Comparison of ENCODE assay signal across 11 cellular contexts in genomic region chr1:162389021-162389818, GRCh38. TPM values are rescaled to one million over a fixed set of nuclear protein-coding genes. Genes with fewer than 3 reads are reported as not detected.
DNase-seq lines count a peak whose midpoint lies in the region; ATAC-seq and TF ChIP-seq lines count a peak whose summit lies in the region.
"Had no signal": no experiment of that assay in that cellular context is flagged by ENCODE, and none has a peak within 500 bp of the region (broad histone marks: within the 10 kb centered on the region; RNA-seq: fewer than 3 reads in every experiment).

No MANE protein-coding gene starts in this region.

- no peaks in the 10 kb centered on the region for H3K9me3 ChIP-seq in left lung
- H3K9me3 ChIP-seq: A549 had no signal

- peaks cover 4% of the 10 kb centered on the region for H3K36me3 Mint-ChIP-seq in type B pancreatic cell
- H3K36me3 Mint-ChIP-seq: stimulated activated effector memory CD8-positive, alpha-beta T cell treated with anti-CD3 and anti-CD28 coated beads, Interleukin-12 subunit alpha, Interleukin-12 subunit beta, amount 100 ng/mL, for 72 hours had no signal

- peaks cover 40% of the 10 kb centered on the region for H3K4me1 Mint-ChIP-seq in type B pancreatic cell (ENCODE audit: unreplicated experiment)
- H3K4me1 Mint-ChIP-seq: stimulated activated effector memory CD8-positive, alpha-beta T cell treated with anti-CD3 and anti-CD28 coated beads, Interleukin-12 subunit alpha, Interleukin-12 subunit beta, amount 100 ng/mL, for 72 hours had no signal

- DNase-seq in NCI-H146 (lab: John Stamatoyannopoulos, UW) (peak; percentile 12), NCI-H146 treated with DMSO at 0.1 percent for 48 hours (lab: John Stamatoyannopoulos, UW; ENCODE audit: unreplicated experiment) (no peak), NCI-H524 treated with DMSO at 0.1 percent for 48 hours (lab: John Stamatoyannopoulos, UW) (peak; percentile 22), epithelial cell of proximal tubule (ENCODE audit: low read depth) (peak; percentile 65), type B pancreatic cell (ENCODE audit: extremely low spot score, unreplicated experiment) (peak; percentile 37), dorsolateral prefrontal cortex (no peak), left lung (no peak)
- DNase-seq in activated CD4-positive, alpha-beta T cell treated with anti-CD3 and anti-CD28 coated beads, Interleukin-2, amount 50 U/mL, for 1 hour: no peak

- no peak for ATAC-seq in left lung
- ATAC-seq: A549; stimulated activated effector memory CD8-positive, alpha-beta T cell treated with anti-CD3 and anti-CD28 coated beads, Interleukin-12 subunit alpha, Interleukin-12 subunit beta, amount 100 ng/mL, for 72 hours had no signal

- peaks cover 0 to 5% of the 10 kb centered on the region in 2 donors for H3K4me1 ChIP-seq in left lung
- H3K4me1 ChIP-seq: A549 had no signal

- H3K4me3 Mint-ChIP-seq in type B pancreatic cell: peak overlapping the region; percentile 35
- H3K4me3 Mint-ChIP-seq: stimulated activated effector memory CD8-positive, alpha-beta T cell treated with anti-CD3 and anti-CD28 coated beads, Interleukin-12 subunit alpha, Interleukin-12 subunit beta, amount 100 ng/mL, for 72 hours had no signal

- intact Hi-C loops in dorsolateral prefrontal cortex (cut with DNase I) (no loop called here), left lung (cut with DNase I) (no loop called here)

- peak overlapping the region; percentile 63 for H3K27ac Mint-ChIP-seq in type B pancreatic cell
- H3K27ac Mint-ChIP-seq: stimulated activated effector memory CD8-positive, alpha-beta T cell treated with anti-CD3 and anti-CD28 coated beads, Interleukin-12 subunit alpha, Interleukin-12 subunit beta, amount 100 ng/mL, for 72 hours had no signal

- no peak overlapping the region for H3K4me3 ChIP-seq in epithelial cell of proximal tubule (ENCODE audit: low read depth, low read length)
- no peak overlapping the region for H3K4me3 ChIP-seq in dorsolateral prefrontal cortex
- H3K4me3 ChIP-seq in left lung: no peak overlapping the region
- H3K4me3 ChIP-seq: A549 had no signal

- H3K27me3 ChIP-seq in dorsolateral prefrontal cortex (peaks cover 0 to 6% (median 0%) of the 10 kb centered on the region in 45 donors), left lung (no peaks in the 10 kb centered on the region)

- TF ChIP-seq CTCF in epithelial cell of proximal tubule (conservative IDR thresholded peaks at IDR 0.05; ENCODE audit: low read depth, low read length): no peak
- TF ChIP-seq CTCF in type B pancreatic cell (conservative IDR thresholded peaks at IDR 0.05): no peak
- no peak for TF ChIP-seq CTCF in dorsolateral prefrontal cortex (IDR thresholded peaks at IDR 0.05 in 54 of 56, conservative IDR thresholded peaks at IDR 0.05 in 2 of 56; ENCODE audit: low read depth in 1 of 56, partially characterized antibody in 56 of 56)
- no peak for TF ChIP-seq CTCF in left lung (IDR thresholded peaks at IDR 0.05)

- H3K9me3 Mint-ChIP-seq in type B pancreatic cell: no peaks in the 10 kb centered on the region
- H3K9me3 Mint-ChIP-seq: stimulated activated effector memory CD8-positive, alpha-beta T cell treated with anti-CD3 and anti-CD28 coated beads, Interleukin-12 subunit alpha, Interleukin-12 subunit beta, amount 100 ng/mL, for 72 hours had no signal

- H3K36me3 ChIP-seq in left lung: no peaks in the 10 kb centered on the region

- H3K27ac ChIP-seq in dorsolateral prefrontal cortex: no peak overlapping the region
- H3K27ac ChIP-seq in left lung: no peak overlapping the region

- peaks cover 3% of the 10 kb centered on the region for H3K27me3 Mint-ChIP-seq in type B pancreatic cell

RNA-seq across cellular contexts. Expression of gene C1orf226, which starts 7.7 kb away (rescaled TPM):
- 2.5 and 5.9 TPM in 2 replicates for total RNA-seq in epithelial cell of proximal tubule
- 12.6 and 15.8 TPM in 2 replicates for total RNA-seq in type B pancreatic cell (ENCODE audit: low replicate concordance)
- 10 to 100 TPM in 2 of 120 experiments, 1 to 10 TPM in 118; 1.5 to 12.1 (median 4.6) TPM for total RNA-seq in dorsolateral prefrontal cortex
- 1 to 10 TPM; 5.2 to 8.5 TPM for total RNA-seq in left lung

RNA-seq across cellular contexts. Expression of gene SPATA46, which starts 12.6 kb away (rescaled TPM):
- total RNA-seq in epithelial cell of proximal tubule (not detected in 2 replicates), type B pancreatic cell (ENCODE audit: low replicate concordance) (not detected in 2 replicates), dorsolateral prefrontal cortex (not detected), left lung (not detected)
- total RNA-seq: omental fat pad had no signal

RNA-seq across cellular contexts. Expression of gene SH2D1B, which starts 22.7 kb away (rescaled TPM):
- total RNA-seq in epithelial cell of proximal tubule: 0.07 and 0.23 TPM in 2 replicates
- total RNA-seq in type B pancreatic cell (ENCODE audit: low replicate concordance): not detected in 2 replicates
- total RNA-seq in dorsolateral prefrontal cortex: 1 to 10 TPM in 91 of 120 experiments, under 1 TPM in 26, not detected in 3; 0.19 to 7.2 (median 1.8) TPM
- total RNA-seq in left lung: 1 to 10 TPM in 1 of 2 donors, under 1 TPM in 1; 0.68 to 1.2 TPM

Comparison
In these comparisons a context has a peak if more than half of its experiments do, and no peak if none do; other contexts are left out.
1. DNase-seq: peak in NCI-H146 (single experiment), NCI-H524 treated with DMSO at 0.1 percent for 48 hours (single experiment), epithelial cell of proximal tubule (single experiment) and type B pancreatic cell (single experiment); none in NCI-H146 treated with DMSO at 0.1 percent for 48 hours (single experiment), dorsolateral prefrontal cortex (0 of 10), left lung (0 of 2) and activated CD4-positive, alpha-beta T cell treated with anti-CD3 and anti-CD28 coated beads, Interleukin-2, amount 50 U/mL, for 1 hour (single experiment).